In the genomic region with DNA sequence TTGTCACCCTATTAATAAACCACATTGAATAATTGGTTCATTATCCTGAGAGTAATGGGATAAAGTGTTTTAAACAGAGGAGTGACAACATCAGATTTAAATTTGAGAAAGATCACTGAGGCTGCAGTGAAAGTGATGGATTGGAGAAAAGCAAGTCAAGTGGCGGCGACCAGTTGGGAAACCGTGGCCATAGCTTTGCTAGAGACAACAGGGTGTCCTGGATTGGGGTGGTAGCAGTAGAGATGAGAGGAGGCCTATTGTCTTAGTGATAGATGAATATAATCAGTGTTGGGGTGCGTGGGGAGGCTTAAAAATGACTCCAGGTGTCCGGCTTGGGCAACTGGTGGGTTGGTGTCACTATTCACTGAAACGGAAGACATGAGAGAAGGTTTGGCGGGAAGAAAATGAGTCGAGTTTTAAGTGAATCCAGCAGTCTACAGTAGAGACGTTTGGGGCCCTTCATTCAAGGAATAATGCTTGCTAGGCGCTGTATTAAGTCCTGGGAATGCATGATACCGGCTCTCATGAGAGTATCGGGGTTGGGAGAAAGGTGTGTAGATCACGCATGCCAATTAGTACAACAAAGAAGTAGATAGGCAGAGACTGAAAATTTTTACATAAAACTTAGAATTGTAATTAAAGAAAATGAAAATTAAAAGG, we compare ENCODE assay signal across 8 cellular contexts. TPM values are rescaled to one million over a fixed set of nuclear protein-coding genes. Genes with fewer than 3 reads are reported as not detected.
DNase-seq lines count a peak whose midpoint lies in the region; ATAC-seq and TF ChIP-seq lines count a peak whose summit lies in the region.

No MANE protein-coding gene starts in this region.

- intact Hi-C loops in sigmoid colon (cut with DNase I) = loop anchor here (2.0 to 10.0 kb wide), 3 partner anchors 77 to 165 kb away; partner anchors contain the start of gene STIMATE

- WGBS in sigmoid colon, 2 donors = 23 to 26% methylated on average over 13 of the region's 13 CpGs

- no peak for TF ChIP-seq POLR2A in sigmoid colon (IDR thresholded peaks at IDR 0.05)

- H3K4me1 ChIP-seq in sigmoid colon = peaks cover 0 to 20% (median 15%) of the 10 kb centered on the region in 4 donors

- no peaks in the 10 kb centered on the region for H3K9me3 ChIP-seq in sigmoid colon

- TF ChIP-seq EP300 in sigmoid colon (IDR thresholded peaks at IDR 0.05) = no peak

- H3K27me3 ChIP-seq in sigmoid colon = no peaks in the 10 kb centered on the region

- peak overlapping the region; percentile 69 to 80 (median 78) for H3K27ac ChIP-seq in sigmoid colon

- H3K4me3 ChIP-seq in foreskin fibroblast (ENCODE audit: low read depth in 1 of 2, low read length in 2 of 2) (peak overlapping the region; percentile 88 to 91), sigmoid colon (peak overlapping the region; percentile 75 to 94 (median 83))

- H3K36me3 ChIP-seq in sigmoid colon = peaks cover 0 to 31% (median 10%) of the 10 kb centered on the region in 4 donors

- ATAC-seq in GM18868 (IDR thresholded peaks at IDR 0.05; ENCODE audit: unreplicated experiment) (no peak), left lobe of liver (no peak)

- peak; percentile 20 for DNase-seq in NCI-H748 (lab: John Stamatoyannopoulos, UW; ENCODE audit: unreplicated experiment)
- DNase-seq in NCI-H748 treated with DMSO at 0.1 percent for 48 hours (lab: John Stamatoyannopoulos, UW) = no peak
- DNase-seq in SW480 (ENCODE audit: low spot score) = peak; percentile 14
- DNase-seq in foreskin fibroblast = peak in 1 of 2 donors; percentile 17
- no peak for DNase-seq in sigmoid colon
- DNase-seq in left lobe of liver (ENCODE audit: low spot score) = no peak
- DNase-seq in NCI-H2029 (lab: John Stamatoyannopoulos, UW) = no peak

- TF ChIP-seq CTCF in foreskin fibroblast (IDR thresholded peaks at IDR 0.05; ENCODE audit: low read depth, low read length) (no peak), sigmoid colon (IDR thresholded peaks at IDR 0.05) (no peak)

RNA-seq across cellular contexts. Expression of gene NEK4, which starts 0.8 kb away (rescaled TPM):
- 10 to 100 TPM; 17.1 to 19.4 (median 19.0) TPM for total RNA-seq in sigmoid colon
- polyA plus RNA-seq in sigmoid colon = 10 to 100 TPM in 2 of 3 donors, 1 to 10 TPM in 1; 7.4 to 11.4 (median 10.7) TPM
- 16.6 TPM for total RNA-seq in left lobe of liver

RNA-seq across cellular contexts. Expression of gene ITIH1, which starts 7.5 kb away (rescaled TPM):
- not detected for total RNA-seq in sigmoid colon
- under 1 TPM in 1 of 3 donors, not detected in 2; 0.85 TPM for polyA plus RNA-seq in sigmoid colon
- 1,331 TPM for total RNA-seq in left lobe of liver

RNA-seq across cellular contexts. Expression of gene ITIH3, which starts 24.7 kb away (rescaled TPM):
- total RNA-seq in sigmoid colon = 1 to 10 TPM in 1 of 4 donors, under 1 TPM in 2, not detected in 1; 0.14 to 2.3 (median 0.36) TPM
- under 1 TPM in 1 of 3 donors, not detected in 2; 0.95 TPM for polyA plus RNA-seq in sigmoid colon
- 779 TPM for total RNA-seq in left lobe of liver

Comparison
In these comparisons a context has a peak if more than half of its experiments do, and no peak if none do; other contexts are left out.
1. DNase-seq: peak in NCI-H748 (single experiment) and SW480 (single experiment); none in NCI-H748 treated with DMSO at 0.1 percent for 48 hours (single experiment), sigmoid colon (single experiment), left lobe of liver (single experiment) and NCI-H2029 (single experiment).
2. RNA of gene ITIH1, which starts 7.5 kb away (total RNA-seq): 1,331 TPM in left lobe of liver (single experiment); not detected in sigmoid colon; every median in the first group is over 1,000 times any median in the second.
3. RNA of gene ITIH3, which starts 24.7 kb away (total RNA-seq): 779 TPM in left lobe of liver (single experiment); 0.14 to 2.3 TPM in sigmoid colon; every median in the first group is over 100 times any median in the second.